In genomic region chr2:85187069-85187468, GRCh38 we compare ENCODE assay signal across 1 cellular context.
TF ChIP-seq lines count a peak whose summit lies in the region.

No MANE protein-coding gene starts in this region.

TF ChIP-seq in WTC11, 78 proteins besides CTCF, POLR2A, EP300 and RAD21 (continued from another document):
- no peak for TF ChIP-seq E2F4 (CRISPR knock-in tag; IDR thresholded peaks at IDR 0.05; ENCODE audit: borderline replicate concordance, low read depth)
- TF ChIP-seq NFYB (CRISPR knock-in tag; conservative IDR thresholded peaks at IDR 0.05; ENCODE audit: low read depth): no peak
- no peak for TF ChIP-seq STAT6 (CRISPR knock-in tag; conservative IDR thresholded peaks at IDR 0.05; ENCODE audit: low read depth)
- no peak for TF ChIP-seq ZNF512 (CRISPR knock-in tag; IDR thresholded peaks at IDR 0.05; ENCODE audit: borderline replicate concordance)
- no peak for TF ChIP-seq ZNF671 (CRISPR knock-in tag; IDR thresholded peaks at IDR 0.05)
- TF ChIP-seq ATF6 (CRISPR knock-in tag; IDR thresholded peaks at IDR 0.05): no peak
- TF ChIP-seq ZNF532 (CRISPR knock-in tag; IDR thresholded peaks at IDR 0.05; ENCODE audit: borderline replicate concordance): no peak
